In the genomic region with DNA sequence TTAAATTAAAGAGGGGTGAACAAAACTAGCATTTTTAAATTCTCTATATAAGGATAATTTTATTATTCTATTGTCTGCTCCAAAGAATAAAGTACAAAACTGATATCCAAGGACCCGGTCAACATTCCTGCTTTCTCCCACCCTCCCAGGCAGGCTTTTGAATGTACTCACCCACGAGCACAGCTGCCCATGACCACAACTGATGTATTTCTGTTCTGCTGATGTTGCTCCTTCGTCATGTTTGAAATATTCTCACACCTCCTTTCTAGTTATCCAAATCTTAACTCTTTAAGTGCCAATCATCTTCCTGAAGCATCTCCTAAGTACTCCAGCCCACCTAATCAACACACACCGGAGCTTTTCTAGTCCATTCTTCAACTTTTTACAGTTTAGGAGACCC, we compare ENCODE assay signal across 17 cellular contexts. TPM values are rescaled to one million over a fixed set of nuclear protein-coding genes. Genes with fewer than 3 reads are reported as not detected.
DNase-seq lines count a peak whose midpoint lies in the region; ATAC-seq, FAIRE-seq and TF ChIP-seq lines count a peak whose summit lies in the region.
"Had no signal": no experiment of that assay in that cellular context is flagged by ENCODE, and none has a peak within 500 bp of the region (broad histone marks: within the 10 kb centered on the region; RNA-seq: fewer than 3 reads in every experiment).

No MANE protein-coding gene starts in this region.

- H3K79me2 ChIP-seq in astrocyte (ENCODE audit: insufficient read depth, low read length), result peaks cover 99% of the 10 kb centered on the region

- peaks cover 18% of the 10 kb centered on the region for H3K36me3 ChIP-seq in astrocyte (ENCODE audit: insufficient read depth, low read length)

- H3K36me3 Mint-ChIP-seq in astrocyte (ENCODE audit: low read depth, unreplicated experiment), result peaks cover 11% of the 10 kb centered on the region

- H3K27ac ChIP-seq in astrocyte (ENCODE audit: low read depth, low read length), result peak overlapping the region; percentile 94
- H3K27ac ChIP-seq: C4-2B, epithelial cell of prostate had no signal

- no peaks in the 10 kb centered on the region for H3K27me3 ChIP-seq in astrocyte (ENCODE audit: insufficient read depth, low read length)

- FAIRE-seq in astrocyte (lab: Jason Lieb, UNC), result peak; percentile 66
- FAIRE-seq: kidney had no signal

- H4K20me1 ChIP-seq in astrocyte (ENCODE audit: insufficient read depth, low read length), result peaks cover 68% of the 10 kb centered on the region

- no peak overlapping the region for H3K4me3 ChIP-seq in astrocyte (ENCODE audit: insufficient read depth, low read depth, low read length)
- H3K4me3 ChIP-seq in skeletal muscle cell (ENCODE audit: low read depth, low read length), result no peak overlapping the region

- no peak for TF ChIP-seq CTCF in astrocyte (IDR thresholded peaks at IDR 0.05; ENCODE audit: insufficient read depth, low read depth, low read length)

- peak overlapping the region; percentile 59 for H3K4me2 ChIP-seq in astrocyte (ENCODE audit: low read length)

- H3K27me3 Mint-ChIP-seq in astrocyte (ENCODE audit: low read depth, unreplicated experiment), result no peaks in the 10 kb centered on the region

- no peaks in the 10 kb centered on the region for H3K9me3 Mint-ChIP-seq in astrocyte (ENCODE audit: unreplicated experiment)
- H3K9me3 Mint-ChIP-seq: activated T-helper 2 cell treated with anti-CD3 and anti-CD28 coated beads, Interferon-gamma antibody, Interleukin-2, Interleukin-4, amounts not matched to agents 10 μg/mL and 5 μg/mL and 100 μg/mL, durations not matched to agents 14 hours and 24 hours and 36 hours; central memory CD8-positive, alpha-beta T cell; T-helper 1 cell treated with Interleukin-12 subunit alpha and Interleukin-12 subunit beta and Interleukin-4 antibody, amounts not matched to agents 30 μg/mL and 1 μg/mL, for 36 hours had no signal

- peaks cover 78% of the 10 kb centered on the region for H3K4me1 Mint-ChIP-seq in astrocyte (ENCODE audit: low read depth, unreplicated experiment)
- H3K4me1 Mint-ChIP-seq: central memory CD8-positive, alpha-beta T cell had no signal

- H2AFZ ChIP-seq in astrocyte (ENCODE audit: low read depth, low read length), result no peak overlapping the region

- peak overlapping the region; percentile 98 for H3K27ac Mint-ChIP-seq in astrocyte (ENCODE audit: unreplicated experiment)
- H3K27ac Mint-ChIP-seq: activated T-helper 2 cell treated with anti-CD3 and anti-CD28 coated beads, Interferon-gamma antibody, Interleukin-2, Interleukin-4, amounts not matched to agents 10 μg/mL and 5 μg/mL and 100 μg/mL, durations not matched to agents 14 hours and 24 hours and 36 hours; T-helper 1 cell treated with Interleukin-12 subunit alpha and Interleukin-12 subunit beta and Interleukin-4 antibody, amounts not matched to agents 30 μg/mL and 1 μg/mL, for 36 hours had no signal

- peak overlapping the region; percentile 73 for H3K9ac ChIP-seq in astrocyte (ENCODE audit: low read length)

- H3K4me1 ChIP-seq in astrocyte (ENCODE audit: insufficient read depth, low read length), result peaks cover 70% of the 10 kb centered on the region

- DNase-seq in Daoy (ENCODE audit: low read depth), result peak; percentile 37
- peak; percentile 97 for DNase-seq in astrocyte (ENCODE audit: low read depth)
- DNase-seq in left ventricle myocardium superior, result no peak
- DNase-seq in skeletal muscle cell (ENCODE audit: low read depth), result peak; percentile 80
- no peak for DNase-seq in NCI-H2107 (lab: John Stamatoyannopoulos, UW)
- DNase-seq in central memory CD4-positive, alpha-beta T cell, result no peak
- DNase-seq in iPS-NIHi7 (ENCODE audit: extremely low spot score), result no peak
- DNase-seq: GF-D8, Karpas-422, kidney, OCI-M1 had no signal

- peak overlapping the region; percentile 61 for H3K4me3 Mint-ChIP-seq in astrocyte (ENCODE audit: unreplicated experiment)
- H3K4me3 Mint-ChIP-seq: central memory CD8-positive, alpha-beta T cell; T-helper 1 cell treated with Interleukin-12 subunit alpha and Interleukin-12 subunit beta and Interleukin-4 antibody, amounts not matched to agents 30 μg/mL and 1 μg/mL, for 36 hours had no signal

- no peaks in the 10 kb centered on the region for H3K9me3 ChIP-seq in astrocyte (ENCODE audit: insufficient read depth, low read depth, low read length)

- intact Hi-C loops in left ventricle myocardium superior (cut with micrococcal nuclease), result no loop called here

- ATAC-seq in left ventricle myocardium superior (peak; percentile 54), HG03025 (IDR thresholded peaks at IDR 0.05; ENCODE audit: low FRiP score, unreplicated experiment) (no peak)

RNA-seq across cellular contexts. Expression of a gene that starts 46.7 kb away (rescaled TPM):
- total RNA-seq in Daoy (2014; rRNA removed; shearing (Covaris generic)), result 284 and 285 TPM in 2 replicates
- total RNA-seq in astrocyte, result 1,834 and 1,872 TPM in 2 replicates
- 118 TPM for total RNA-seq in left ventricle myocardium superior

Comparison
In these comparisons a context has a peak if more than half of its experiments do, and no peak if none do; other contexts are left out.
1. DNase-seq: peak in Daoy (single experiment), astrocyte (single experiment) and skeletal muscle cell (single experiment); none in left ventricle myocardium superior (single experiment), NCI-H2107 (single experiment), central memory CD4-positive, alpha-beta T cell (single experiment) and iPS-NIHi7 (single experiment).